ENCODE assay signal across 2 cellular contexts in genomic region chr18:7414459-7414858, GRCh38.
TF ChIP-seq lines count a peak whose summit lies in the region.

No MANE protein-coding gene starts in this region.

TF ChIP-seq in liver, 16 proteins besides CTCF, POLR2A, EP300 and RAD21:
- no peak for TF ChIP-seq MAX (IDR thresholded peaks at IDR 0.05)
- TF ChIP-seq RXRA (IDR thresholded peaks at IDR 0.05) = peak in 1 of 2 donors; percentile 11
- peak; percentile 31 for TF ChIP-seq NR2F2 (IDR thresholded peaks at IDR 0.05)
- no peak for TF ChIP-seq SP1 (IDR thresholded peaks at IDR 0.05)
- TF ChIP-seq ATF3 (IDR thresholded peaks at IDR 0.05) = no peak

TF ChIP-seq in HepG2, 621 proteins besides CTCF, POLR2A, EP300 and RAD21:
- TF ChIP-seq ATF6 (CRISPR knock-in tag; conservative IDR thresholded peaks at IDR 0.05) (no peak), KLF15 (CRISPR knock-in tag; IDR thresholded peaks at IDR 0.05; ENCODE audit: borderline replicate concordance) (no peak), RFXANK (CRISPR knock-in tag; IDR thresholded peaks at IDR 0.05) (no peak), ZNF232 (CRISPR knock-in tag; IDR thresholded peaks at IDR 0.05; ENCODE audit: borderline replicate concordance) (no peak), ZNF619 (CRISPR knock-in tag; IDR thresholded peaks at IDR 0.05) (no peak), ZFP90 (CRISPR knock-in tag; IDR thresholded peaks at IDR 0.05; ENCODE audit: borderline replicate concordance) (no peak), TBX3 (IDR thresholded peaks at IDR 0.05; ENCODE audit: borderline replicate concordance) (no peak)
